In genomic region chr7:139397192-139397591, GRCh38 we compare ENCODE assay signal across 17 cellular contexts. TPM values are rescaled to one million over a fixed set of nuclear protein-coding genes. Genes with fewer than 3 reads are reported as not detected.
DNase-seq lines count a peak whose midpoint lies in the region; ATAC-seq, FAIRE-seq and TF ChIP-seq lines count a peak whose summit lies in the region.
"Had no signal": no experiment of that assay in that cellular context is flagged by ENCODE, and none has a peak within 500 bp of the region (broad histone marks: within the 10 kb centered on the region; RNA-seq: fewer than 3 reads in every experiment).

No MANE protein-coding gene starts in this region.

- no peak overlapping the region for H3K4me3 Mint-ChIP-seq in activated naive CD8-positive, alpha-beta T cell treated with anti-CD3 and anti-CD28 coated beads for 36 hours
- no peak overlapping the region for H3K4me3 Mint-ChIP-seq in activated naive CD8-positive, alpha-beta T cell treated with anti-CD3 and anti-CD28 coated beads, Interleukin-2, amount 50 U/mL, for 24 hours
- H3K4me3 Mint-ChIP-seq in HFFc6 = no peak overlapping the region; the same call in 1 of the 2 replicates
- H3K4me3 Mint-ChIP-seq in osteocyte (ENCODE audit: unreplicated experiment) = no peak overlapping the region
- H3K4me3 Mint-ChIP-seq in progenitor cell of endocrine pancreas (ENCODE audit: low read depth) = no peak overlapping the region
- H3K4me3 Mint-ChIP-seq: H9 had no signal

- no peak overlapping the region for H3K9ac ChIP-seq in K562 (ENCODE audit: insufficient read depth in 1 of 2, low read depth in 2 of 2, low read length in 2 of 2)

- H3K27ac Mint-ChIP-seq in activated naive CD8-positive, alpha-beta T cell treated with anti-CD3 and anti-CD28 coated beads for 36 hours = peak overlapping the region; percentile 18
- H3K27ac Mint-ChIP-seq in activated naive CD8-positive, alpha-beta T cell treated with anti-CD3 and anti-CD28 coated beads, Interleukin-2, amount 50 U/mL, for 24 hours = no peak overlapping the region
- H3K27ac Mint-ChIP-seq in HFFc6 (peak overlapping the region; percentile 35), osteocyte (ENCODE audit: unreplicated experiment) (peak overlapping the region; percentile 60), progenitor cell of endocrine pancreas (no peak overlapping the region)

- TF ChIP-seq CTCF in HFFc6 (IDR thresholded peaks at IDR 0.05) (no peak), K562 (IDR thresholded peaks at IDR 0.05 in 2 of 3, conservative IDR thresholded peaks at IDR 0.05 in 1 of 3; ENCODE audit: insufficient read depth in 2 of 3, low read depth in 1 of 3, low read length in 3 of 3) (no peak), osteocyte (IDR thresholded peaks at IDR 0.05) (no peak), right lobe of liver (IDR thresholded peaks at IDR 0.05) (no peak), progenitor cell of endocrine pancreas (IDR thresholded peaks at IDR 0.05; ENCODE audit: unreplicated experiment) (no peak)

- CTCF ChIA-PET in K562 (lab: Yijun Ruan, JAX; ENCODE audit: low intra/inter-chr PET ratio) = no interaction called here

- H3K4me1 Mint-ChIP-seq in activated naive CD8-positive, alpha-beta T cell treated with anti-CD3 and anti-CD28 coated beads for 36 hours = peaks cover 34% of the 10 kb centered on the region
- peaks cover 19% of the 10 kb centered on the region for H3K4me1 Mint-ChIP-seq in activated naive CD8-positive, alpha-beta T cell treated with anti-CD3 and anti-CD28 coated beads, Interleukin-2, amount 50 U/mL, for 24 hours
- H3K4me1 Mint-ChIP-seq in HFFc6 (ENCODE audit: low read depth) (peaks cover 51% of the 10 kb centered on the region), osteocyte (ENCODE audit: unreplicated experiment) (peaks cover 33% of the 10 kb centered on the region), progenitor cell of endocrine pancreas (ENCODE audit: low read depth) (no peaks in the 10 kb centered on the region)
- H3K4me1 Mint-ChIP-seq: H9 had no signal

- TF ChIP-seq EP300 in K562 (IDR thresholded peaks at IDR 0.05; ENCODE audit: low read length) = no peak

- BruUV-seq in K562 (replicated peaks; lab: Mats Ljungman, UMichigan) = no TSS peak

- H3K9me3 ChIP-seq in K562 (replicated peaks; ENCODE audit: control insufficient read depth, insufficient read depth, low read depth, low read length) (no peaks in the 10 kb centered on the region), right lobe of liver (no peaks in the 10 kb centered on the region)
- H3K9me3 ChIP-seq: BE2C, Peyer's patch had no signal

- POLR2A ChIA-PET in K562 (lab: Yijun Ruan, JAX) = interaction anchor here (0.7 to 2.0 kb wide), 2 partner anchors 20 to 57 kb away, joined by 3 to 6 read pairs; no protein-coding TSS in a partner anchor

- H3K4me1 ChIP-seq in K562 (replicated peaks in 1 of 2; ENCODE audit: control insufficient read depth in 2 of 2, insufficient read depth in 2 of 2, low read length in 2 of 2) (no peaks in the 10 kb centered on the region), right lobe of liver (no peaks in the 10 kb centered on the region)
- H3K4me1 ChIP-seq: BE2C, Peyer's patch had no signal

- H3K79me2 ChIP-seq in K562 (ENCODE audit: control insufficient read depth, insufficient read depth, low read length) = peaks cover 63% of the 10 kb centered on the region

- in situ Hi-C loops in K562 (cut with MboI) = no loop called here

- no peak overlapping the region for H2AFZ ChIP-seq in K562 (ENCODE audit: low read depth, low read length)

- H3K27ac ChIP-seq in K562 (ENCODE audit: extremely low read depth, low read depth, low read length) (no peak overlapping the region), right lobe of liver (no peak overlapping the region)
- H3K27ac ChIP-seq: Peyer's patch had no signal

- H3K4me3 ChIP-seq in K562 (no peak overlapping the region), right lobe of liver (no peak overlapping the region)
- H3K4me3 ChIP-seq: Peyer's patch had no signal

- FAIRE-seq in K562 (lab: Jason Lieb, UNC) = no peak

- intact Hi-C loops in K562 (cut with micrococcal nuclease) = no loop called here
- intact Hi-C loops in right lobe of liver (cut with DNase I) = no loop called here

- no peaks in the 10 kb centered on the region for H3K27me3 ChIP-seq in K562 (ENCODE audit: control insufficient read depth in 2 of 2, insufficient read depth in 2 of 2, low read length in 2 of 2)
- H3K27me3 ChIP-seq in right lobe of liver = no peaks in the 10 kb centered on the region
- H3K27me3 ChIP-seq: BE2C, Peyer's patch had no signal

- no peaks in the 10 kb centered on the region for H3K9me1 ChIP-seq in K562 (ENCODE audit: control insufficient read depth, insufficient read depth, low read length)

- no peaks in the 10 kb centered on the region for H3K9me3 Mint-ChIP-seq in activated naive CD8-positive, alpha-beta T cell treated with anti-CD3 and anti-CD28 coated beads for 36 hours
- no peaks in the 10 kb centered on the region for H3K9me3 Mint-ChIP-seq in activated naive CD8-positive, alpha-beta T cell treated with anti-CD3 and anti-CD28 coated beads, Interleukin-2, amount 50 U/mL, for 24 hours
- H3K9me3 Mint-ChIP-seq in HFFc6 (no peaks in the 10 kb centered on the region), osteocyte (ENCODE audit: unreplicated experiment) (no peaks in the 10 kb centered on the region), progenitor cell of endocrine pancreas (ENCODE audit: low read depth) (peaks cover 3% of the 10 kb centered on the region)
- H3K9me3 Mint-ChIP-seq: H9 had no signal

- no peak for DNase-seq in activated naive CD8-positive, alpha-beta T cell treated with anti-CD3 and anti-CD28 coated beads for 36 hours
- no peak for DNase-seq in activated naive CD8-positive, alpha-beta T cell treated with anti-CD3 and anti-CD28 coated beads, Interleukin-2, amount 50 U/mL, for 24 hours
- DNase-seq in HFFc6 = no peak
- no peak for DNase-seq in K562 (ENCODE audit: extremely low read depth in 1 of 4, low spot score in 3 of 4)
- DNase-seq in osteocyte (ENCODE audit: extremely low spot score, unreplicated experiment) = no peak
- DNase-seq in right lobe of liver = no peak
- DNase-seq in progenitor cell of endocrine pancreas (ENCODE audit: low spot score, unreplicated experiment) = no peak
- DNase-seq: BE2C, DMS79, H9, NCI-H1092 treated with DMSO at 0.1 percent for 48 hours, NCI-H1436 treated with DMSO at 0.1 percent for 48 hours, NCI-H2029, NCI-H2227 treated with DMSO at 0.1 percent for 48 hours, NCI-H510A treated with DMSO at 0.1 percent for 48 hours, NCI-H748 treated with DMSO at 0.1 percent for 48 hours, Peyer's patch had no signal

- peaks cover 89% of the 10 kb centered on the region for H3K36me3 ChIP-seq in K562 (ENCODE audit: control insufficient read depth, insufficient read depth, low read length)
- H3K36me3 ChIP-seq in right lobe of liver = peaks cover 0 to 36% (median 8%) of the 10 kb centered on the region in 4 donors

- TF ChIP-seq POLR2A in K562 (conservative IDR thresholded peaks at IDR 0.05) = no peak
- no peak for TF ChIP-seq POLR2A in right lobe of liver (IDR thresholded peaks at IDR 0.05)

- no peaks in the 10 kb centered on the region for H3K27me3 Mint-ChIP-seq in activated naive CD8-positive, alpha-beta T cell treated with anti-CD3 and anti-CD28 coated beads for 36 hours
- H3K27me3 Mint-ChIP-seq in activated naive CD8-positive, alpha-beta T cell treated with anti-CD3 and anti-CD28 coated beads, Interleukin-2, amount 50 U/mL, for 24 hours = no peaks in the 10 kb centered on the region
- H3K27me3 Mint-ChIP-seq in HFFc6 (ENCODE audit: insufficient read depth) (no peaks in the 10 kb centered on the region), osteocyte (ENCODE audit: unreplicated experiment) (no peaks in the 10 kb centered on the region), progenitor cell of endocrine pancreas (no peaks in the 10 kb centered on the region)

- H3K36me3 Mint-ChIP-seq in activated naive CD8-positive, alpha-beta T cell treated with anti-CD3 and anti-CD28 coated beads for 36 hours = peaks cover 46% of the 10 kb centered on the region
- H3K36me3 Mint-ChIP-seq in activated naive CD8-positive, alpha-beta T cell treated with anti-CD3 and anti-CD28 coated beads, Interleukin-2, amount 50 U/mL, for 24 hours (ENCODE audit: low read depth) = peaks cover 59% of the 10 kb centered on the region
- H3K36me3 Mint-ChIP-seq in HFFc6 (ENCODE audit: low read depth) = peaks cover 29% of the 10 kb centered on the region
- H3K36me3 Mint-ChIP-seq in osteocyte (ENCODE audit: unreplicated experiment) = peaks cover 47% of the 10 kb centered on the region
- peaks cover 25% of the 10 kb centered on the region for H3K36me3 Mint-ChIP-seq in progenitor cell of endocrine pancreas (ENCODE audit: insufficient read depth)

- H4K20me1 ChIP-seq in K562 (replicated peaks; ENCODE audit: control insufficient read depth, insufficient read depth, low read length) = no peaks in the 10 kb centered on the region

- TF ChIP-seq RAD21 in K562 (CRISPR knock-in tag; conservative IDR thresholded peaks at IDR 0.05 in 1 of 2, IDR thresholded peaks at IDR 0.05 in 1 of 2) = no peak

- no peak overlapping the region for H3K4me2 ChIP-seq in K562 (ENCODE audit: insufficient read depth, low read length)

- no peak for ATAC-seq in activated naive CD8-positive, alpha-beta T cell treated with anti-CD3 and anti-CD28 coated beads, Interleukin-2, amount 50 U/mL, for 24 hours
- ATAC-seq in K562 (no peak), right lobe of liver (no peak)

RNA-seq across cellular contexts. Expression of gene LUC7L2, which starts 37.5 kb away (rescaled TPM):
- total RNA-seq in activated naive CD8-positive, alpha-beta T cell treated with anti-CD3 and anti-CD28 coated beads for 36 hours = 100 to 1,000 TPM; 150 to 156 TPM
- total RNA-seq in HFFc6 (2021; fragmentation: NEBNext Ultra II Directional; extraction: Animal tissue kit (Norgen Biotek cat#: 25700)) = 10 to 100 TPM; 55.1 to 74.4 (median 66.1) TPM
- total RNA-seq in K562 (2011; cell fraction: chromatin; rRNA removed; ENCODE audit: low replicate concordance) = 93.5 and 286 TPM in 2 replicates
- total RNA-seq in K562 (2011; cell fraction: nucleolus; rRNA removed) = 133 and 154 TPM in 2 replicates
- 161 and 217 TPM in 2 replicates for total RNA-seq in K562 (2011; cell fraction: nucleoplasm; rRNA removed)
- total RNA-seq in K562 (2014; rRNA removed) (110 and 119 TPM in 2 replicates), K562 (2014; rRNA removed; fragmentation: Illumina TruSeq; extraction: Trizol) (144 and 164 TPM in 2 replicates), K562 (2015; rRNA removed; fragmentation: Illumina TruSeq; extraction: Trizol) (141 and 144 TPM in 2 replicates), K562 (2021) (198 and 207 TPM in 2 replicates), osteocyte (112 and 116 TPM in 2 replicates), right lobe of liver (10 to 100 TPM; 23.2 to 40.0 (median 36.3) TPM), progenitor cell of endocrine pancreas (90.9 and 94.7 TPM in 2 replicates)
- polyA plus RNA-seq in K562 (2011; rRNA removed) (95.0 and 115 TPM in 2 replicates), K562 (2014; fragmentation: Illumina TruSeq; extraction: Trizol) (137 and 168 TPM in 2 replicates), K562 (2014; fragmentation: Nextera tagmentation; extraction: Ambion mirVana) (10 to 100 TPM; 56.1 to 66.5 TPM), K562 (2014; rRNA removed) (117 and 144 TPM in 2 replicates)
- polyA plus RNA-seq in K562 (2011; cell fraction: cytosol; rRNA removed) = 61.1 and 102 TPM in 2 replicates
- polyA plus RNA-seq in K562 (2011; cell fraction: nucleus; rRNA removed) = 137 and 144 TPM in 2 replicates
- 102 and 214 TPM in 2 replicates for polyA plus RNA-seq in K562 (2012)
- 121 and 164 TPM in 2 replicates for polyA minus RNA-seq in K562 (2011; rRNA and poly(A)+ RNA removed)
- polyA minus RNA-seq in K562 (2011; cell fraction: cytosol; rRNA and poly(A)+ RNA removed) = 55.3 and 77.4 TPM in 2 replicates
- 193 and 262 TPM in 2 replicates for polyA minus RNA-seq in K562 (2011; cell fraction: nucleus; rRNA and poly(A)+ RNA removed)

RNA-seq across cellular contexts. Expression of gene FMC1, which starts 56.1 kb away (rescaled TPM):
- total RNA-seq in activated naive CD8-positive, alpha-beta T cell treated with anti-CD3 and anti-CD28 coated beads for 36 hours = 1 to 10 TPM; 6.3 to 7.7 TPM
- 10 to 100 TPM in 5 of 6 experiments, 1 to 10 TPM in 1; 9.5 to 17.5 (median 14.0) TPM for total RNA-seq in HFFc6 (2021; fragmentation: NEBNext Ultra II Directional; extraction: Animal tissue kit (Norgen Biotek cat#: 25700))
- 10.0 and 12.5 TPM in 2 replicates for total RNA-seq in K562 (2011; cell fraction: chromatin; rRNA removed; ENCODE audit: low replicate concordance)
- 17.1 and 19.0 TPM in 2 replicates for total RNA-seq in K562 (2011; cell fraction: nucleolus; rRNA removed)
- total RNA-seq in K562 (2011; cell fraction: nucleoplasm; rRNA removed) = 19.2 and 21.5 TPM in 2 replicates
- total RNA-seq in K562 (2014; rRNA removed) = 25.8 and 28.6 TPM in 2 replicates
- 16.8 and 26.1 TPM in 2 replicates for total RNA-seq in K562 (2014; rRNA removed; fragmentation: Illumina TruSeq; extraction: Trizol)
- 12.1 and 14.0 TPM in 2 replicates for total RNA-seq in K562 (2015; rRNA removed; fragmentation: Illumina TruSeq; extraction: Trizol)
- total RNA-seq in K562 (2021) = 29.0 TPM in 2 replicates
- polyA plus RNA-seq in K562 (2011; rRNA removed) = 30.6 and 49.5 TPM in 2 replicates
- 37.2 and 46.5 TPM in 2 replicates for polyA plus RNA-seq in K562 (2011; cell fraction: cytosol; rRNA removed)
- polyA plus RNA-seq in K562 (2011; cell fraction: nucleus; rRNA removed) = 32.2 and 54.0 TPM in 2 replicates
- 42.5 and 51.0 TPM in 2 replicates for polyA plus RNA-seq in K562 (2012)
- polyA plus RNA-seq in K562 (2014; fragmentation: Illumina TruSeq; extraction: Trizol) = 14.1 and 25.3 TPM in 2 replicates
- polyA plus RNA-seq in K562 (2014; fragmentation: Nextera tagmentation; extraction: Ambion mirVana) = 100 to 1,000 TPM; 112 to 116 TPM
- polyA plus RNA-seq in K562 (2014; rRNA removed) = 35.3 and 37.8 TPM in 2 replicates
- 7.4 and 8.4 TPM in 2 replicates for polyA minus RNA-seq in K562 (2011; rRNA and poly(A)+ RNA removed)
- 5.2 and 8.2 TPM in 2 replicates for polyA minus RNA-seq in K562 (2011; cell fraction: cytosol; rRNA and poly(A)+ RNA removed)
- 4.3 and 8.8 TPM in 2 replicates for polyA minus RNA-seq in K562 (2011; cell fraction: nucleus; rRNA and poly(A)+ RNA removed)
- total RNA-seq in osteocyte = 8.6 and 13.5 TPM in 2 replicates
- 10 to 100 TPM in 2 of 6 experiments, 1 to 10 TPM in 4; 4.4 to 17.7 (median 6.2) TPM for total RNA-seq in right lobe of liver
- 17.9 and 18.6 TPM in 2 replicates for total RNA-seq in progenitor cell of endocrine pancreas

Comparison
In these comparisons a context has a peak if more than half of its experiments do, and no peak if none do; other contexts are left out.
1. H3K27ac Mint-ChIP-seq: peak in activated naive CD8-positive, alpha-beta T cell treated with anti-CD3 and anti-CD28 coated beads for 36 hours (single experiment), HFFc6 (single experiment) and osteocyte (single experiment); none in activated naive CD8-positive, alpha-beta T cell treated with anti-CD3 and anti-CD28 coated beads, Interleukin-2, amount 50 U/mL, for 24 hours (single experiment) and progenitor cell of endocrine pancreas (single experiment).